In the genomic region with DNA sequence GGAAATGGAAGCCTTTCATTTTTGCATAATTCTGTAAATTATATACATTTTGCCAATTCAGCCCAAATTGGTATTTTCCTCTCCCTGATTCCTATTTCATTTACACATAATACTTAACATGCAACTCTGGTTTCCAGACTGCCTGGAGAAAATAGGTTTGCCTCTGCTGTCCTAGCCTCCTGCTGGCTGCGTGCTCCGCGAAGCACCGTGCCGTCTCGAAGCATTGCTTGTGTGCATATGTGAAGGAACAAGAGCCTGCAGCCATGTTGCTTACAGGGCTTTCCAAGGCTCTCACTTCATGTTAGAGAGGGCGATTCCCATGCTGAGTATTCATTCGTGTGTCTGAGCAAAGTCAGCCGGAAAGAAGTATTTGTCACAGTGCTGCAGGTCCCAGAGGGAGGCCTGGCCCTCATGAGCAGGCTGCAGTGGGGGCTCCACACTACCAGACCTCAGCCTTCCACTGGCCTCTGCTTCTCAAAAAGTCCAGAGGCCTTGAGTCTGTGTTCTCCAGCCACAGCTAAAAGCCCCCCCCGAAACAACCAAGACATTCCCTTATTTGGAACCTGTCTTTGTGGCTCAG, we compare ENCODE assay signal across 1 cellular context.
TF ChIP-seq lines count a peak whose summit lies in the region.

No MANE protein-coding gene starts in this region.

TF ChIP-seq in GM23338, 12 proteins besides CTCF, POLR2A, EP300 and RAD21 (continued from another document):
- TF ChIP-seq, protein P1, sequence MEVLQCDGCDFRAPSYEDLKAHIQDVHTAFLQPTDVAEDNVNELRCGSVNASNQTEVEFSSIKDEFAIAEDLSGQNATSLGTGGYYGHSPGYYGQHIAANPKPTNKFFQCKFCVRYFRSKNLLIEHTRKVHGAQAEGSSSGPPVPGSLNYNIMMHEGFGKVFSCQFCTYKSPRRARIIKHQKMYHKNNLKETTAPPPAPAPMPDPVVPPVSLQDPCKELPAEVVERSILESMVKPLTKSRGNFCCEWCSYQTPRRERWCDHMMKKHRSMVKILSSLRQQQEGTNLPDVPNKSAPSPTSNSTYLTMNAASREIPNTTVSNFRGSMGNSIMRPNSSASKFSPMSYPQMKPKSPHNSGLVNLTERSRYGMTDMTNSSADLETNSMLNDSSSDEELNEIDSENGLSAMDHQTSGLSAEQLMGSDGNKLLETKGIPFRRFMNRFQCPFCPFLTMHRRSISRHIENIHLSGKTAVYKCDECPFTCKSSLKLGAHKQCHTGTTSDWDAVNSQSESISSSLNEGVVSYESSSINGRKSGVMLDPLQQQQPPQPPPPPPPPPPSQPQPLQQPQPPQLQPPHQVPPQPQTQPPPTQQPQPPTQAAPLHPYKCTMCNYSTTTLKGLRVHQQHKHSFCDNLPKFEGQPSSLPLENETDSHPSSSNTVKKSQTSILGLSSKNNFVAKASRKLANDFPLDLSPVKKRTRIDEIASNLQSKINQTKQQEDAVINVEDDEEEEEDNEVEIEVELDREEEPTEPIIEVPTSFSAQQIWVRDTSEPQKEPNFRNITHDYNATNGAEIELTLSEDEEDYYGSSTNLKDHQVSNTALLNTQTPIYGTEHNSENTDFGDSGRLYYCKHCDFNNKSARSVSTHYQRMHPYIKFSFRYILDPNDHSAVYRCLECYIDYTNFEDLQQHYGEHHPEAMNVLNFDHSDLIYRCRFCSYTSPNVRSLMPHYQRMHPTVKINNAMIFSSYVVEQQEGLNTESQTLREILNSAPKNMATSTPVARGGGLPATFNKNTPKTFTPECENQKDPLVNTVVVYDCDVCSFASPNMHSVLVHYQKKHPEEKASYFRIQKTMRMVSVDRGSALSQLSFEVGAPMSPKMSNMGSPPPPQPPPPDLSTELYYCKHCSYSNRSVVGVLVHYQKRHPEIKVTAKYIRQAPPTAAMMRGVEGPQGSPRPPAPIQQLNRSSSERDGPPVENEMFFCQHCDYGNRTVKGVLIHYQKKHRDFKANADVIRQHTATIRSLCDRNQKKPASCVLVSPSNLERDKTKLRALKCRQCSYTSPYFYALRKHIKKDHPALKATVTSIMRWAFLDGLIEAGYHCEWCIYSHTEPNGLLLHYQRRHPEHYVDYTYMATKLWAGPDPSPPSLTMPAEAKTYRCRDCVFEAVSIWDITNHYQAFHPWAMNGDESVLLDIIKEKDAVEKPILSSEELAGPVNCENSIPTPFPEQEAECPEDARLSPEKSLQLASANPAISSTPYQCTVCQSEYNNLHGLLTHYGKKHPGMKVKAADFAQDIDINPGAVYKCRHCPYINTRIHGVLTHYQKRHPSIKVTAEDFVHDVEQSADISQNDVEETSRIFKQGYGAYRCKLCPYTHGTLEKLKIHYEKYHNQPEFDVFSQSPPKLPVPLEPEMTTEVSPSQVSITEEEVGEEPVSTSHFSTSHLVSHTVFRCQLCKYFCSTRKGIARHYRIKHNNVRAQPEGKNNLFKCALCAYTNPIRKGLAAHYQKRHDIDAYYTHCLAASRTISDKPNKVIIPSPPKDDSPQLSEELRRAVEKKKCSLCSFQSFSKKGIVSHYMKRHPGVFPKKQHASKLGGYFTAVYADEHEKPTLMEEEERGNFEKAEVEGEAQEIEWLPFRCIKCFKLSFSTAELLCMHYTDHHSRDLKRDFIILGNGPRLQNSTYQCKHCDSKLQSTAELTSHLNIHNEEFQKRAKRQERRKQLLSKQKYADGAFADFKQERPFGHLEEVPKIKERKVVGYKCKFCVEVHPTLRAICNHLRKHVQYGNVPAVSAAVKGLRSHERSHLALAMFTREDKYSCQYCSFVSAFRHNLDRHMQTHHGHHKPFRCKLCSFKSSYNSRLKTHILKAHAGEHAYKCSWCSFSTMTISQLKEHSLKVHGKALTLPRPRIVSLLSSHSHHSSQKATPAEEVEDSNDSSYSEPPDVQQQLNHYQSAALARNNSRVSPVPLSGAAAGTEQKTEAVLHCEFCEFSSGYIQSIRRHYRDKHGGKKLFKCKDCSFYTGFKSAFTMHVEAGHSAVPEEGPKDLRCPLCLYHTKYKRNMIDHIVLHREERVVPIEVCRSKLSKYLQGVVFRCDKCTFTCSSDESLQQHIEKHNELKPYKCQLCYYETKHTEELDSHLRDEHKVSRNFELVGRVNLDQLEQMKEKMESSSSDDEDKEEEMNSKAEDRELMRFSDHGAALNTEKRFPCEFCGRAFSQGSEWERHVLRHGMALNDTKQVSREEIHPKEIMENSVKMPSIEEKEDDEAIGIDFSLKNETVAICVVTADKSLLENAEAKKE (CRISPR knock-in tag; IDR thresholded peaks at IDR 0.05): no peak
- TF ChIP-seq POLR2AphosphoS5 (IDR thresholded peaks at IDR 0.05; ENCODE audit: low read depth): no peak
- no peak for TF ChIP-seq ZNF114 (CRISPR knock-in tag; IDR thresholded peaks at IDR 0.05)
- no peak for TF ChIP-seq CREB1 (CRISPR knock-in tag; IDR thresholded peaks at IDR 0.05; ENCODE audit: low read depth)
- no peak for TF ChIP-seq NANOG (IDR thresholded peaks at IDR 0.05; ENCODE audit: borderline replicate concordance)
- no peak for TF ChIP-seq EZH2 (IDR thresholded peaks at IDR 0.05; ENCODE audit: low read depth, unreplicated experiment)
- no peak for TF ChIP-seq JUNB (IDR thresholded peaks at IDR 0.05; ENCODE audit: unreplicated experiment)
- no peak for TF ChIP-seq REST (IDR thresholded peaks at IDR 0.05; ENCODE audit: unreplicated experiment)
TF ChIP-seq in GM23338: peak in this region for 0.
